In genomic region chr16:56973899-56974298, GRCh38 we compare ENCODE assay signal across 5 cellular contexts. TPM values are rescaled to one million over a fixed set of nuclear protein-coding genes. Genes with fewer than 3 reads are reported as not detected.
"Had no signal": no experiment of that assay in that cellular context is flagged by ENCODE, and none has a peak within 500 bp of the region (broad histone marks: within the 10 kb centered on the region; RNA-seq: fewer than 3 reads in every experiment).

No MANE protein-coding gene starts in this region.

RNA-seq across cellular contexts. Expression of gene CETP, which starts 12.1 kb away (rescaled TPM):
- total RNA-seq: esophagus mucosa, fibroblast of lung, kidney epithelial cell, progenitor cell of endocrine pancreas, thoracic aorta had no signal

RNA-seq across cellular contexts. Expression of gene NLRC5, which starts 15.5 kb away (rescaled TPM):
- total RNA-seq: progenitor cell of endocrine pancreas had no signal
